20 cellular contexts compared by ENCODE assay signal in the genomic region with DNA sequence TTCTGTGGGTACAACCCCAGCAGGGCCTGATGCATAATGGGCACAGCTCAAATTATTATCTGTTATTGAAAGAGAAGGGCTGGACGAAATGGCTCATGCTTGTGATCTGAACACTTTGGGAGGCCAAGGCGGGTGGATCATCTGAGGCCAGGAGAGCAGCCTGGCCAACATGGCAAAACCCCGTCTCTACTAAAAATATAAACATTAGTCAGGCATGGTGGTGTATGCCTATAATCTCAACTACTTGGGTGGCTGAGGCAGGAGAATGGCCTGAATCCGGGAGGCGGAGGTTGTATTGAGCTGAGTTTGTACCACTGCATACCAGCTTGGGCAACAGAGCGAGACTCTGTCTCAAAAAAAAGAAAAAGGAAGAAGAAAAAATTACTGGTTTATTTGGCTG.
DNase-seq lines count a peak whose midpoint lies in the region; ATAC-seq and TF ChIP-seq lines count a peak whose summit lies in the region.
"Had no signal": no experiment of that assay in that cellular context is flagged by ENCODE, and none has a peak within 500 bp of the region (broad histone marks: within the 10 kb centered on the region; RNA-seq: fewer than 3 reads in every experiment).

No MANE protein-coding gene starts in this region.

- ATAC-seq in Right ventricle myocardium superior (ENCODE audit: poor library complexity) (peak; percentile 23), Right ventricle myocardium inferior (no peak), GM21576 (IDR thresholded peaks at IDR 0.05; ENCODE audit: unreplicated experiment) (no peak), GM18520 (IDR thresholded peaks at IDR 0.05; ENCODE audit: unreplicated experiment) (no peak)

- H3K27me3 ChIP-seq in BLaER1 (no peaks in the 10 kb centered on the region), esophagus muscularis mucosa (no peaks in the 10 kb centered on the region), skeletal muscle tissue (ENCODE audit: control insufficient read depth in 3 of 3, insufficient read depth in 3 of 3, low read length in 3 of 3) (no peaks in the 10 kb centered on the region)
- H3K27me3 ChIP-seq: Peyer's patch had no signal

- no peak for TF ChIP-seq POLR2A in esophagus muscularis mucosa (IDR thresholded peaks at IDR 0.05; ENCODE audit: low read depth)

- TF ChIP-seq EP300 in esophagus muscularis mucosa (IDR thresholded peaks at IDR 0.05): no peak

- H3K9ac ChIP-seq in BLaER1 (no peak overlapping the region), skeletal muscle tissue (ENCODE audit: low read depth in 1 of 3, low read length in 3 of 3) (no peak overlapping the region)

- no peak for DNase-seq in Right ventricle myocardium superior
- no peak for DNase-seq in Right ventricle myocardium inferior (ENCODE audit: missing footprints)
- DNase-seq in esophagus muscularis mucosa (ENCODE audit: extremely low spot score): no peak
- no peak for DNase-seq in DMS 273 treated with DMSO at 0.1 percent for 48 hours (lab: John Stamatoyannopoulos, UW)
- DNase-seq: 8988T; EL; GF-D8; IMR-90; NCI-H1105; NCI-H2029 treated with DMSO at 0.1 percent for 48 hours; NCI-H226; NCI-H524; NCI-H774; NK-92 treated with Interleukin-12 subunit alpha and Interleukin-12 subunit beta, amount 100 ng/mL, for 24 hours; Peyer's patch had no signal

- H3K4me3 ChIP-seq in BLaER1: no peak overlapping the region
- H3K4me3 ChIP-seq in esophagus muscularis mucosa: no peak overlapping the region
- no peak overlapping the region for H3K4me3 ChIP-seq in skeletal muscle tissue (ENCODE audit: low read length in 3 of 3)
- H3K4me3 ChIP-seq: Peyer's patch, SK-N-MC had no signal

- H3K9me3 ChIP-seq in BLaER1 (no peaks in the 10 kb centered on the region), esophagus muscularis mucosa (no peaks in the 10 kb centered on the region), skeletal muscle tissue (ENCODE audit: control insufficient read depth in 3 of 3, low read length in 3 of 3) (no peaks in the 10 kb centered on the region)
- H3K9me3 ChIP-seq: Peyer's patch had no signal

- WGBS in esophagus muscularis mucosa: 81% methylated on average over 6 of the region's 6 CpGs

- intact Hi-C loops in Right ventricle myocardium superior (cut with DNase I): no loop called here
- intact Hi-C loops in Right ventricle myocardium inferior (cut with DNase I): no loop called here
- intact Hi-C loops in esophagus muscularis mucosa (cut with DNase I): no loop called here

- H3K4me1 ChIP-seq in BLaER1 (peaks cover 22% of the 10 kb centered on the region; the same call in 1 of the 2 replicates), esophagus muscularis mucosa (peaks cover 10 to 39% (median 27%) of the 10 kb centered on the region in 4 donors), skeletal muscle tissue (ENCODE audit: control insufficient read depth in 3 of 3, insufficient read depth in 3 of 3, low read length in 3 of 3) (peaks cover 13 to 20% (median 16%) of the 10 kb centered on the region in 3 donors)
- H3K4me1 ChIP-seq: Peyer's patch had no signal

- H3K27ac ChIP-seq in BLaER1 (no peak overlapping the region), esophagus muscularis mucosa (replicated peaks in 1 of 4) (peak overlapping the region in 3 of 4 donors; percentile 27 to 58 (median 53)), skeletal muscle tissue (ENCODE audit: low read depth, low read length) (peak overlapping the region; percentile 43)
- H3K27ac ChIP-seq: Peyer's patch, SK-N-MC had no signal

- H3K4me2 ChIP-seq in BLaER1: peak overlapping the region; percentile 4; the same call in 1 of the 2 replicates

- H3K36me3 ChIP-seq in BLaER1 (peaks cover 100% of the 10 kb centered on the region), esophagus muscularis mucosa (peaks cover 63 to 94% (median 74%) of the 10 kb centered on the region in 4 donors), skeletal muscle tissue (ENCODE audit: control insufficient read depth in 3 of 3, insufficient read depth in 3 of 3, low read length in 3 of 3) (peaks cover 46 to 53% (median 49%) of the 10 kb centered on the region in 3 donors)

- TF ChIP-seq CTCF in esophagus muscularis mucosa (IDR thresholded peaks at IDR 0.05): no peak

- 0 out of 2 replicates have a peak, but pooled peaks cover 4% of the 10 kb centered on the region for H4K20me1 ChIP-seq in BLaER1
